13 cellular contexts compared by ENCODE assay signal in the genomic region with DNA sequence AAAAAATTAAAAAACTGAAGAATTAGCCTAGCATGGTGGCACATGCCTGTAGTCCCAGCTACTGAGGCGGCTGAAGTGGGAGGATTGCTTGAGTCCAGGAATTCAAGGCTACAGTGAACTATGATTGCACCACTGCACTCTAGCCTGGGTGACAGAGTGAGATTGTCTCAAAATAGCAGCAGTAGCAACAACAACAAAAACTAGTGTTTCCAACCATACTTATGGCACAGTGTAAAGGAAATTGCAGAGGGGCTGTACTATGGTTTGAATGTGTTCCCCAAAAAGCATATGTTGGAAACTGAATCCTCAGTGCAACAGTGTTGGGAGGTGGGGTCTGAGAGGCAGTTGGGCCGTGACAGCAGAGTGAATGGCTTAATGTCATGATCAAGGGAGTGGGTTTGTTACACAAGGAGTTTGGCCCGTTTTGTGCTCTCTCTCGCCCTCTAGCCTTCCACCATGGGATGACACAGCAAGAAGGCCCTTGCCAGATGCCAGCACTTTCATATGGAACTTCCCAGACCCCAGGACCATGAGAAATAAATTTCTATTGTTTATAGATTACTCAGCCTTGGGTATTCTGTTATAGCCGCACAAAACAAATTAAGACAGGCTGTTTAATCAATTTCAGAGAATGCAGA.
A peak's percentile ranks its signal among the peaks of the same experiment; 100 is the strongest.
DNase-seq lines count a peak whose midpoint lies in the region; ATAC-seq and TF ChIP-seq lines count a peak whose summit lies in the region.
"Had no signal": no experiment of that assay in that cellular context is flagged by ENCODE, and none has a peak within 500 bp of the region (broad histone marks: within the 10 kb centered on the region; RNA-seq: fewer than 3 reads in every experiment).

No MANE protein-coding gene starts in this region.

- no peak for ATAC-seq in gastroesophageal sphincter

- WGBS in gastroesophageal sphincter (ENCODE audit: low coverage in 1 of 2), 2 donors, result 69 to 85% methylated on average over 5 of the region's 5 CpGs

- H3K4me1 ChIP-seq in gastroesophageal sphincter, result no peaks in the 10 kb centered on the region
- H3K4me1 ChIP-seq: SJSA1 had no signal

- DNase-seq in NCI-H1694 treated with DMSO at 0.1 percent for 48 hours (lab: John Stamatoyannopoulos, UW), result peak; percentile 4
- DNase-seq in NCI-H1694 (lab: John Stamatoyannopoulos, UW), result no peak
- DNase-seq in HL-60 (ENCODE audit: low read depth in 1 of 2, low spot score in 1 of 2), result no peak
- DNase-seq in activated CD4-positive, alpha-beta memory T cell treated with anti-CD3 and anti-CD28 coated beads for 36 hours, result peak; percentile 35
- no peak for DNase-seq in nephron progenitor cell
- DNase-seq in NCI-H2196 (lab: John Stamatoyannopoulos, UW; ENCODE audit: unreplicated experiment), result no peak
- DNase-seq in GOT3 (lab: John Stamatoyannopoulos, UW), result no peak
- DNase-seq: activated naive CD8-positive, alpha-beta T cell treated with anti-CD3 and anti-CD28 coated beads, Interleukin-2, amount 10 ng/mL, durations not matched to agents 7 days and 5 days; H7; hippocampal formation; stimulated activated CD4-positive, alpha-beta T cell treated with anti-CD3 and anti-CD28 coated beads, Interleukin-4, amount 100 ng/mL, for 1 hour had no signal

- H3K9me3 Mint-ChIP-seq in activated CD4-positive, alpha-beta memory T cell treated with anti-CD3 and anti-CD28 coated beads for 36 hours, result no peaks in the 10 kb centered on the region
- H3K9me3 Mint-ChIP-seq in nephron progenitor cell, result peaks cover 3% of the 10 kb centered on the region
- H3K9me3 Mint-ChIP-seq: activated naive CD8-positive, alpha-beta T cell treated with anti-CD3 and anti-CD28 coated beads, Interleukin-2, amount 10 ng/mL, durations not matched to agents 7 days and 5 days had no signal

- H3K27ac ChIP-seq in HL-60 (replicated peaks) (no peak overlapping the region), gastroesophageal sphincter (no peak overlapping the region)
- H3K27ac ChIP-seq: SJSA1 had no signal

- no peak overlapping the region for H3K4me3 Mint-ChIP-seq in activated CD4-positive, alpha-beta memory T cell treated with anti-CD3 and anti-CD28 coated beads for 36 hours
- H3K4me3 Mint-ChIP-seq in nephron progenitor cell, result no peak overlapping the region
- H3K4me3 Mint-ChIP-seq: activated naive CD8-positive, alpha-beta T cell treated with anti-CD3 and anti-CD28 coated beads, Interleukin-2, amount 10 ng/mL, durations not matched to agents 7 days and 5 days had no signal

- TF ChIP-seq CTCF in HL-60 (IDR thresholded peaks at IDR 0.05; ENCODE audit: insufficient read depth, low read length) (peak; percentile 21), nephron progenitor cell (IDR thresholded peaks at IDR 0.05) (peak; percentile 7), gastroesophageal sphincter (IDR thresholded peaks at IDR 0.05) (no peak)

- H3K4me3 ChIP-seq in HL-60 (replicated peaks; ENCODE audit: insufficient read depth, low read length), result no peak overlapping the region
- H3K4me3 ChIP-seq in gastroesophageal sphincter, result no peak overlapping the region
- H3K4me3 ChIP-seq: SJSA1 had no signal

- POLR2A ChIA-PET in activated CD4-positive, alpha-beta memory T cell treated with anti-CD3 and anti-CD28 coated beads for 36 hours (lab: Charles Lee), result no interaction called here

- no peaks in the 10 kb centered on the region for H3K9me3 ChIP-seq in gastroesophageal sphincter

- no peaks in the 10 kb centered on the region for H3K27me3 Mint-ChIP-seq in activated CD4-positive, alpha-beta memory T cell treated with anti-CD3 and anti-CD28 coated beads for 36 hours
- H3K27me3 Mint-ChIP-seq in nephron progenitor cell (ENCODE audit: low read depth, poor library complexity), result peaks cover 16% of the 10 kb centered on the region

- H3K4me1 Mint-ChIP-seq in activated CD4-positive, alpha-beta memory T cell treated with anti-CD3 and anti-CD28 coated beads for 36 hours (ENCODE audit: low read depth), result no peaks in the 10 kb centered on the region
- H3K4me1 Mint-ChIP-seq in nephron progenitor cell, result peaks cover 15% of the 10 kb centered on the region

- H3K27ac Mint-ChIP-seq in activated CD4-positive, alpha-beta memory T cell treated with anti-CD3 and anti-CD28 coated beads for 36 hours, result no peak overlapping the region
- H3K27ac Mint-ChIP-seq in nephron progenitor cell, result peak overlapping the region; percentile 43
- H3K27ac Mint-ChIP-seq: activated naive CD8-positive, alpha-beta T cell treated with anti-CD3 and anti-CD28 coated beads, Interleukin-2, amount 10 ng/mL, durations not matched to agents 7 days and 5 days had no signal

- no peak for TF ChIP-seq POLR2A in gastroesophageal sphincter (IDR thresholded peaks at IDR 0.05)

- H3K36me3 Mint-ChIP-seq in activated CD4-positive, alpha-beta memory T cell treated with anti-CD3 and anti-CD28 coated beads for 36 hours, result no peaks in the 10 kb centered on the region
- no peaks in the 10 kb centered on the region for H3K36me3 Mint-ChIP-seq in nephron progenitor cell (ENCODE audit: low read depth)
- H3K36me3 Mint-ChIP-seq: activated naive CD8-positive, alpha-beta T cell treated with anti-CD3 and anti-CD28 coated beads, Interleukin-2, amount 10 ng/mL, durations not matched to agents 7 days and 5 days had no signal

- CTCF ChIA-PET in activated CD4-positive, alpha-beta memory T cell treated with anti-CD3 and anti-CD28 coated beads for 36 hours (lab: Charles Lee), result interaction anchor here (0.6 to 0.7 kb wide), 2 partner anchors 11 to 13 kb away, joined by 3 read pairs; no protein-coding TSS in a partner anchor

- no peaks in the 10 kb centered on the region for H3K36me3 ChIP-seq in gastroesophageal sphincter
- H3K36me3 ChIP-seq: SJSA1 had no signal

- intact Hi-C loops in activated CD4-positive, alpha-beta memory T cell treated with anti-CD3 and anti-CD28 coated beads for 36 hours (cut with micrococcal nuclease), result loop anchor here (10.0 kb wide), 2 partner anchors 256 to 396 kb away; a partner anchor contains a TSS

- TF ChIP-seq EP300 in gastroesophageal sphincter (IDR thresholded peaks at IDR 0.05), result no peak

- H3K27me3 ChIP-seq in HL-60 (ENCODE audit: insufficient read depth, poor library complexity, severe bottlenecking), result no peaks in the 10 kb centered on the region
- peaks cover 4% of the 10 kb centered on the region for H3K27me3 ChIP-seq in gastroesophageal sphincter

Comparison
In these comparisons a context has a peak if more than half of its experiments do, and no peak if none do; other contexts are left out.
1. DNase-seq: peak in NCI-H1694 treated with DMSO at 0.1 percent for 48 hours (single experiment) and activated CD4-positive, alpha-beta memory T cell treated with anti-CD3 and anti-CD28 coated beads for 36 hours (single experiment); none in NCI-H1694 (single experiment), HL-60 (0 of 2), nephron progenitor cell (single experiment), NCI-H2196 (single experiment) and GOT3 (single experiment).
2. CTCF ChIP-seq: peak in HL-60 (single experiment) and nephron progenitor cell (single experiment); none in gastroesophageal sphincter (0 of 4).